In the genomic region with DNA sequence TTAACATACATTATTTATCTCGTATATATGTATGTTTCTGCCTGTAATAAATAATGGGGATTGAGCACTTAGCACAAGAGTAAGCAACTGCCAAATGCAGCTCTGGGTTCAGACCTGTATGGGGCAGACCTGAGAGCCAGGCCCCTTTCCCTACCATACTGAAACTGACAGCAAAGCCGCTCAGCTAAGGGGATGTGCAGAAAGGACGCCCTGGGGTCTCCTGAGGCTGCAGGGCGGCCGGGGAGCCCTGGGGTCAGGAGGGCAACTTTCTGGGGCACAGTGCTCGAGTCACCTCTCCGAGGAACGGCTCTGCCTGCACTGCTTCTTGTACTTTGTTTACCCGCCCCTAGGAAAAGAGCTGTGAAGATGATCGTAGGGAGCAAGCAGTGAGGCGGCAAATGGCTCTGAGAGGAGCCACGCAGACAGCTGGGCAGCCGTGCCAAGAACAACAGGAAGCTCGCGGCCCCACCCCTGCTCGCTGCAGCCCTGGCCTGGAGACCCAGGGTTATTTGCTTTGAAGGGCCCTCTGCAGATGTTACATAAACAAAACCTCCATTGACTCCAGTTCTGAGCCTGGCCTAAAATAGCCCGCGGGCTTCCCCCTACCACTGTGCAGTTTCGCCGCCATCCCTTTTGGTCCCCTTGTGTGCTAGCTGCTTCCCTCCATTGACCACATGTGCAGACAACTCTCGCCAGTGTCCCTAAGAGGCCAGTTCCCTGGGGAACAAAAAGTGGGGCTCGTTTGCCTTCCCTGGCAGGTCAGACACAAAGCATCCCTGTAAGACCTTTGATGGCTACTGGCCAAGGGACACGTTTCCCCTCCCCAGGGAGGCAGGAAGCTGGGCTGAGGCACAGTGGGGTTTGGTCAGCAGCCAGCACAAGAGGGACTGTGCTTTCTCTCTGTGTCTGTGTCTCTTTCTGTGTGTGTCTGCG, we compare ENCODE assay signal across 1 cellular context.
TF ChIP-seq lines count a peak whose summit lies in the region.

No MANE protein-coding gene starts in this region.

TF ChIP-seq in HepG2, 621 proteins besides CTCF, POLR2A, EP300 and RAD21 (continued from another document and continues in another):
- TF ChIP-seq, protein P1, sequence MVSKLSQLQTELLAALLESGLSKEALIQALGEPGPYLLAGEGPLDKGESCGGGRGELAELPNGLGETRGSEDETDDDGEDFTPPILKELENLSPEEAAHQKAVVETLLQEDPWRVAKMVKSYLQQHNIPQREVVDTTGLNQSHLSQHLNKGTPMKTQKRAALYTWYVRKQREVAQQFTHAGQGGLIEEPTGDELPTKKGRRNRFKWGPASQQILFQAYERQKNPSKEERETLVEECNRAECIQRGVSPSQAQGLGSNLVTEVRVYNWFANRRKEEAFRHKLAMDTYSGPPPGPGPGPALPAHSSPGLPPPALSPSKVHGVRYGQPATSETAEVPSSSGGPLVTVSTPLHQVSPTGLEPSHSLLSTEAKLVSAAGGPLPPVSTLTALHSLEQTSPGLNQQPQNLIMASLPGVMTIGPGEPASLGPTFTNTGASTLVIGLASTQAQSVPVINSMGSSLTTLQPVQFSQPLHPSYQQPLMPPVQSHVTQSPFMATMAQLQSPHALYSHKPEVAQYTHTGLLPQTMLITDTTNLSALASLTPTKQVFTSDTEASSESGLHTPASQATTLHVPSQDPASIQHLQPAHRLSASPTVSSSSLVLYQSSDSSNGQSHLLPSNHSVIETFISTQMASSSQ (IDR thresholded peaks at IDR 0.05; ENCODE audit: low read depth) = no peak
- TF ChIP-seq, protein P1 (CRISPR knock-in tag; IDR thresholded peaks at IDR 0.05; ENCODE audit: borderline replicate concordance) = no peak
- no peak for TF ChIP-seq SMAD9 (CRISPR knock-in tag; IDR thresholded peaks at IDR 0.05)
- TF ChIP-seq ZNF605 (CRISPR knock-in tag; IDR thresholded peaks at IDR 0.05) = 0 out of 2 replicates have a peak, but pooled peaks have one; percentile 19
- TF ChIP-seq ZNF331 (CRISPR knock-in tag; IDR thresholded peaks at IDR 0.05) = no peak
- TF ChIP-seq, protein P2, sequence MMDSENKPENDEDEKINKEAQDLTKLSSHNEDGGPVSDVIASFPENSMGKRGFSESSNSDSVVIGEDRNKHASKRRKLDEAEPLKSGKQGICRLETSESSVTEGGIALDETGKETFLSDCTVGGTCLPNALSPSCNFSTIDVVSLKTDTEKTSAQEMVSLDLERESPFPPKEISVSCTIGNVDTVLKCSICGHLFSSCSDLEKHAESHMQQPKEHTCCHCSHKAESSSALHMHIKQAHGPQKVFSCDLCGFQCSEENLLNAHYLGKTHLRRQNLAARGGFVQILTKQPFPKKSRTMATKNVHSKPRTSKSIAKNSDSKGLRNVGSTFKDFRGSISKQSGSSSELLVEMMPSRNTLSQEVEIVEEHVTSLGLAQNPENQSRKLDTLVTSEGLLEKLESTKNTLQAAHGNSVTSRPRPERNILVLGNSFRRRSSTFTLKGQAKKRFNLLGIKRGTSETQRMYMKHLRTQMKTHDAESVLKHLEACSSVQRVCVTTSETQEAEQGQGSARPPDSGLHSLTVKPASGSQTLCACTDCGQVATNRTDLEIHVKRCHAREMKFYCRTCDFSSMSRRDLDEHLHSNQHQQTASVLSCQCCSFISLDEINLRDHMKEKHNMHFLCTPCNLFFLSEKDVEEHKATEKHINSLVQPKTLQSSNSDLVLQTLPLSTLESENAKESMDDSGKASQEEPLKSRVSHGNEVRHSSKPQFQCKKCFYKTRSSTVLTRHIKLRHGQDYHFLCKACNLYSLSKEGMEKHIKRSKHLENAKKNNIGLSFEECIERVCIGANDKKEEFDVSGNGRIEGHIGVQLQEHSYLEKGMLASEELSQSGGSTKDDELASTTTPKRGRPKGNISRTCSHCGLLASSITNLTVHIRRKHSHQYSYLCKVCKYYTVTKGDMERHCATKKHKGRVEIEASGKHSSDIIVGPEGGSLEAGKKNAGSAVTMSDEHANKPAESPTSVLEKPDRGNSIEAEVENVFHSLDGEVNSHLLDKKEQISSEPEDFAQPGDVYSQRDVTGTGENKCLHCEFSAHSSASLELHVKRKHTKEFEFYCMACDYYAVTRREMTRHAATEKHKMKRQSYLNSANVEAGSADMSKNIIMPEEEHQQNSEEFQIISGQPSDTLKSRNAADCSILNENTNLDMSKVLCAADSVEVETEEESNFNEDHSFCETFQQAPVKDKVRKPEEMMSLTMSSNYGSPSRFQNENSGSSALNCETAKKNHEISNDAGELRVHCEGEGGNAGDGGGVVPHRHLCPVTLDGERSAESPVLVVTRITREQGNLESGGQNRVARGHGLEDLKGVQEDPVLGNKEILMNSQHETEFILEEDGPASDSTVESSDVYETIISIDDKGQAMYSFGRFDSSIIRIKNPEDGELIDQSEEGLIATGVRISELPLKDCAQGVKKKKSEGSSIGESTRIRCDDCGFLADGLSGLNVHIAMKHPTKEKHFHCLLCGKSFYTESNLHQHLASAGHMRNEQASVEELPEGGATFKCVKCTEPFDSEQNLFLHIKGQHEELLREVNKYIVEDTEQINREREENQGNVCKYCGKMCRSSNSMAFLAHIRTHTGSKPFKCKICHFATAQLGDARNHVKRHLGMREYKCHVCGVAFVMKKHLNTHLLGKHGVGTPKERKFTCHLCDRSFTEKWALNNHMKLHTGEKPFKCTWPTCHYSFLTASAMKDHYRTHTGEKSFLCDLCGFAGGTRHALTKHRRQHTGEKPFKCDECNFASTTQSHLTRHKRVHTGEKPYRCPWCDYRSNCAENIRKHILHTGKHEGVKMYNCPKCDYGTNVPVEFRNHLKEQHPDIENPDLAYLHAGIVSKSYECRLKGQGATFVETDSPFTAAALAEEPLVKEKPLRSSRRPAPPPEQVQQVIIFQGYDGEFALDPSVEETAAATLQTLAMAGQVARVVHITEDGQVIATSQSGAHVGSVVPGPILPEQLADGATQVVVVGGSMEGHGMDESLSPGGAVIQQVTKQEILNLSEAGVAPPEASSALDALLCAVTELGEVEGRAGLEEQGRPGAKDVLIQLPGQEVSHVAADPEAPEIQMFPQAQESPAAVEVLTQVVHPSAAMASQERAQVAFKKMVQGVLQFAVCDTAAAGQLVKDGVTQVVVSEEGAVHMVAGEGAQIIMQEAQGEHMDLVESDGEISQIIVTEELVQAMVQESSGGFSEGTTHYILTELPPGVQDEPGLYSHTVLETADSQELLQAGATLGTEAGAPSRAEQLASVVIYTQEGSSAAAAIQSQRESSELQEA (CRISPR knock-in tag; IDR thresholded peaks at IDR 0.05; ENCODE audit: not compliant biosample characterization) = no peak
- TF ChIP-seq NFKB2 (CRISPR knock-in tag; IDR thresholded peaks at IDR 0.05; ENCODE audit: borderline replicate concordance) = peak; percentile 73; the same call in 1 of the 2 replicates
- TF ChIP-seq, protein P3, sequence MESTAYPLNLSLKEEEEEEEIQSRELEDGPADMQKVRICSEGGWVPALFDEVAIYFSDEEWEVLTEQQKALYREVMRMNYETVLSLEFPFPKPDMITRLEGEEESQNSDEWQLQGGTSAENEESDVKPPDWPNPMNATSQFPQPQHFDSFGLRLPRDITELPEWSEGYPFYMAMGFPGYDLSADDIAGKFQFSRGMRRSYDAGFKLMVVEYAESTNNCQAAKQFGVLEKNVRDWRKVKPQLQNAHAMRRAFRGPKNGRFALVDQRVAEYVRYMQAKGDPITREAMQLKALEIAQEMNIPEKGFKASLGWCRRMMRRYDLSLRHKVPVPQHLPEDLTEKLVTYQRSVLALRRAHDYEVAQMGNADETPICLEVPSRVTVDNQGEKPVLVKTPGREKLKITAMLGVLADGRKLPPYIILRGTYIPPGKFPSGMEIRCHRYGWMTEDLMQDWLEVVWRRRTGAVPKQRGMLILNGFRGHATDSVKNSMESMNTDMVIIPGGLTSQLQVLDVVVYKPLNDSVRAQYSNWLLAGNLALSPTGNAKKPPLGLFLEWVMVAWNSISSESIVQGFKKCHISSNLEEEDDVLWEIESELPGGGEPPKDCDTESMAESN (CRISPR knock-in tag; conservative IDR thresholded peaks at IDR 0.05) = no peak
- no peak for TF ChIP-seq ZNF709 (CRISPR knock-in tag; IDR thresholded peaks at IDR 0.05)
- TF ChIP-seq, protein P4, sequence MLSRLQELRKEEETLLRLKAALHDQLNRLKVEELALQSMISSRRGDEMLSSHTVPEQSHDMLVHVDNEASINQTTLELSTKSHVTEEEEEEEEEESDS (CRISPR knock-in tag; IDR thresholded peaks at IDR 0.05; ENCODE audit: borderline replicate concordance) = no peak
- no peak for TF ChIP-seq KLF9 (CRISPR knock-in tag; IDR thresholded peaks at IDR 0.05; ENCODE audit: low read depth)
- TF ChIP-seq XRCC5 (optimal IDR thresholded peaks at IDR 0.05; ENCODE audit: low read length) = no peak
- TF ChIP-seq, protein P5, sequence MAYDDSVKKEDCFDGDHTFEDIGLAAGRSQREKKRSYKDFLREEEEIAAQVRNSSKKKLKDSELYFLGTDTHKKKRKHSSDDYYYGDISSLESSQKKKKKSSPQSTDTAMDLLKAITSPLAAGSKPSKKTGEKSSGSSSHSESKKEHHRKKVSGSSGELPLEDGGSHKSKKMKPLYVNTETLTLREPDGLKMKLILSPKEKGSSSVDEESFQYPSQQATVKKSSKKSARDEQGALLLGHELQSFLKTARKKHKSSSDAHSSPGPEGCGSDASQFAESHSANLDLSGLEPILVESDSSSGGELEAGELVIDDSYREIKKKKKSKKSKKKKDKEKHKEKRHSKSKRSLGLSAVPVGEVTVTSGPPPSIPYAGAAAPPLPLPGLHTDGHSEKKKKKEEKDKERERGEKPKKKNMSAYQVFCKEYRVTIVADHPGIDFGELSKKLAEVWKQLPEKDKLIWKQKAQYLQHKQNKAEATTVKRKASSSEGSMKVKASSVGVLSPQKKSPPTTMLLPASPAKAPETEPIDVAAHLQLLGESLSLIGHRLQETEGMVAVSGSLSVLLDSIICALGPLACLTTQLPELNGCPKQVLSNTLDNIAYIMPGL (CRISPR knock-in tag; IDR thresholded peaks at IDR 0.05; ENCODE audit: borderline replicate concordance in 1 of 2, low read depth in 1 of 2) = no peak
- TF ChIP-seq ZNF124 (CRISPR knock-in tag; IDR thresholded peaks at IDR 0.05) = peak; percentile 26; the same call in 1 of the 2 replicates
- TF ChIP-seq, protein P6, sequence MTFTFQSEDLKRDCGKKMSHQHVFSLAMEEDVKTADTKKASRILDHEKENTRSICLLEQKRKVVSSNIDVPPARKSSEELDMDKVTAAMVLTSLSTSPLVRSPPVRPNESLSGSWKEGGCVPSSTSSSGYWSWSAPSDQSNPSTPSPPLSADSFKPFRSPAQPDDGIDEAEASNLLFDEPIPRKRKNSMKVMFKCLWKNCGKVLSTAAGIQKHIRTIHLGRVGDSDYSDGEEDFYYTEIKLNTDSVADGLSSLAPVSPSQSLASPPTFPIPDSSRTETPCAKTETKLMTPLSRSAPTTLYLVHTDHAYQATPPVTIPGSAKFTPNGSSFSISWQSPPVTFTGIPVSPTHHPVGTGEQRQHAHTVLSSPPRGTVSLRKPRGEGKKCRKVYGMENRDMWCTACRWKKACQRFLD (CRISPR knock-in tag; IDR thresholded peaks at IDR 0.05; ENCODE audit: borderline replicate concordance) = no peak
- no peak for TF ChIP-seq ZNF790 (CRISPR knock-in tag; IDR thresholded peaks at IDR 0.05; ENCODE audit: borderline replicate concordance)
- TF ChIP-seq NAIF1 (CRISPR knock-in tag; IDR thresholded peaks at IDR 0.05; ENCODE audit: borderline replicate concordance) = no peak
- TF ChIP-seq NFKBIZ (CRISPR knock-in tag; IDR thresholded peaks at IDR 0.05) = no peak
- TF ChIP-seq, protein P7, sequence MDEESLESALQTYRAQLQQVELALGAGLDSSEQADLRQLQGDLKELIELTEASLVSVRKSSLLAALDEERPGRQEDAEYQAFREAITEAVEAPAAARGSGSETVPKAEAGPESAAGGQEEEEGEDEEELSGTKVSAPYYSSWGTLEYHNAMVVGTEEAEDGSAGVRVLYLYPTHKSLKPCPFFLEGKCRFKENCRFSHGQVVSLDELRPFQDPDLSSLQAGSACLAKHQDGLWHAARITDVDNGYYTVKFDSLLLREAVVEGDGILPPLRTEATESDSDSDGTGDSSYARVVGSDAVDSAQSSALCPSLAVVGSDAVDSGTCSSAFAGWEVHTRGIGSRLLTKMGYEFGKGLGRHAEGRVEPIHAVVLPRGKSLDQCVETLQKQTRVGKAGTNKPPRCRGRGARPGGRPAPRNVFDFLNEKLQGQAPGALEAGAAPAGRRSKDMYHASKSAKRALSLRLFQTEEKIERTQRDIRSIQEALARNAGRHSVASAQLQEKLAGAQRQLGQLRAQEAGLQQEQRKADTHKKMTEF (CRISPR knock-in tag; IDR thresholded peaks at IDR 0.05) = peak; percentile 60
- TF ChIP-seq HNRNPLL (IDR thresholded peaks at IDR 0.05; ENCODE audit: low read depth, low read length, poor library complexity, severe bottlenecking) = peak; percentile 38
- no peak for TF ChIP-seq ZFP41 (CRISPR knock-in tag; IDR thresholded peaks at IDR 0.05; ENCODE audit: borderline replicate concordance)
- no peak for TF ChIP-seq CREM (IDR thresholded peaks at IDR 0.05)
- no peak for TF ChIP-seq CREM (CRISPR knock-in tag; IDR thresholded peaks at IDR 0.05)
- TF ChIP-seq MIER3 (CRISPR knock-in tag; IDR thresholded peaks at IDR 0.05; ENCODE audit: borderline replicate concordance) = no peak
- TF ChIP-seq RXRB (CRISPR knock-in tag; IDR thresholded peaks at IDR 0.05; ENCODE audit: borderline replicate concordance) = peak; percentile 13; the same call in 1 of the 2 replicates
- no peak for TF ChIP-seq GATAD1 (CRISPR knock-in tag; IDR thresholded peaks at IDR 0.05)
- TF ChIP-seq CBX5 (CRISPR knock-in tag; IDR thresholded peaks at IDR 0.05; ENCODE audit: borderline replicate concordance) = peak; percentile 43; the same call in 1 of the 2 replicates
- TF ChIP-seq ATF7 (IDR thresholded peaks at IDR 0.05) = no peak
- no peak for TF ChIP-seq ATF7 (CRISPR knock-in tag; IDR thresholded peaks at IDR 0.05)
- no peak for TF ChIP-seq CEBPG (CRISPR knock-in tag; IDR thresholded peaks at IDR 0.05)
- TF ChIP-seq KAT7 (CRISPR knock-in tag; IDR thresholded peaks at IDR 0.05; ENCODE audit: borderline replicate concordance) = no peak
- TF ChIP-seq MEIS2 (CRISPR knock-in tag; IDR thresholded peaks at IDR 0.05) = 0 out of 2 replicates have a peak, but pooled peaks have one; percentile 21
- TF ChIP-seq ZC3H13 (CRISPR knock-in tag; IDR thresholded peaks at IDR 0.05) = no peak
- no peak for TF ChIP-seq RAD51 (IDR thresholded peaks at IDR 0.05; ENCODE audit: borderline replicate concordance)
- no peak for TF ChIP-seq ZNF616 (CRISPR knock-in tag; IDR thresholded peaks at IDR 0.05; ENCODE audit: low read depth)
- TF ChIP-seq ZBTB20 (CRISPR knock-in tag; IDR thresholded peaks at IDR 0.05; ENCODE audit: borderline replicate concordance, low read depth) = no peak
